ENCODE assay signal across 10 cellular contexts in the genomic region with DNA sequence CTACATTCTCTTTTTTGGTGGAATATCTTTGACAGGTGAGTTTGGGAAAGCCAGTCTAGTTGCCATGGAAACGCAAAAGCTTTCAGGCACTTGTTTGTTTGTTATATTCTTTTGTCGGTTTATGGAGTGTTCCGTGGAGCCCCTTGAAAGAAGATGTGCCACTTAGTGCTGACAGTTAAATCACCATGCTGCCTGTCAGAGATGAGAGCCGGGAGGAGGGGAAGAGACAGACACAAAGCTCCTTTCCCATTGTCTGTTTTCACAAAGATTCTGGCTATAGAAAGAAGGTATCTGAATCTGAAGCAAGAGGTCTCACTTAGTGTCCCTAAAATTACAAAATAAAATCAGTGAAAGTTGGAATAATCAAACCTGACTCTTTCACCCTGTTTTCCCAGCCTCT.
"Had no signal": no experiment of that assay in that cellular context is flagged by ENCODE, and none has a peak within 500 bp of the region (broad histone marks: within the 10 kb centered on the region; RNA-seq: fewer than 3 reads in every experiment).

No MANE protein-coding gene starts in this region.

- H3K27ac Mint-ChIP-seq: activated naive CD8-positive, alpha-beta T cell; effector memory CD8-positive, alpha-beta T cell; T-helper 2 cell treated with Interferon-gamma antibody and Interleukin-4, amounts not matched to agents 5 μg/mL and 100 μg/mL, for 36 hours had no signal

- H3K36me3 Mint-ChIP-seq: activated naive CD8-positive, alpha-beta T cell had no signal

- H3K9me3 Mint-ChIP-seq: effector memory CD8-positive, alpha-beta T cell; neural crest cell; T-helper 2 cell treated with Interferon-gamma antibody and Interleukin-4, amounts not matched to agents 5 μg/mL and 100 μg/mL, for 36 hours had no signal

- ATAC-seq: effector memory CD8-positive, alpha-beta T cell; stimulated activated naive CD8-positive, alpha-beta T cell treated with anti-CD3 and anti-CD28 coated beads, Interleukin-15, Interleukin-2, amounts not matched to agents 100 U/mL and 50 U/mL, for 24 hours had no signal

- H3K4me3 Mint-ChIP-seq: activated naive CD8-positive, alpha-beta T cell; effector memory CD8-positive, alpha-beta T cell; neural crest cell; T-helper 2 cell treated with Interferon-gamma antibody and Interleukin-4, amounts not matched to agents 5 μg/mL and 100 μg/mL, for 36 hours had no signal

- DNase-seq: activated CD4-positive, alpha-beta T cell treated with anti-CD3 and anti-CD28 coated beads, Interleukin-2, amount 50 U/mL, for 4 hours; activated gamma-delta T cell treated with Interleukin-2 at 50 U/mL for 16 hours; effector memory CD8-positive, alpha-beta T cell; midbrain; stimulated activated CD4-positive, alpha-beta T cell treated with anti-CD3 and anti-CD28 coated beads, Interleukin-2, amount 100 ng/mL, for 24 hours; stimulated activated naive CD8-positive, alpha-beta T cell treated with anti-CD3 and anti-CD28 coated beads, Interleukin-15, Interleukin-2, amounts not matched to agents 100 U/mL and 50 U/mL, for 24 hours; uterus had no signal
